ENCODE assay signal across 9 cellular contexts in the genomic region with DNA sequence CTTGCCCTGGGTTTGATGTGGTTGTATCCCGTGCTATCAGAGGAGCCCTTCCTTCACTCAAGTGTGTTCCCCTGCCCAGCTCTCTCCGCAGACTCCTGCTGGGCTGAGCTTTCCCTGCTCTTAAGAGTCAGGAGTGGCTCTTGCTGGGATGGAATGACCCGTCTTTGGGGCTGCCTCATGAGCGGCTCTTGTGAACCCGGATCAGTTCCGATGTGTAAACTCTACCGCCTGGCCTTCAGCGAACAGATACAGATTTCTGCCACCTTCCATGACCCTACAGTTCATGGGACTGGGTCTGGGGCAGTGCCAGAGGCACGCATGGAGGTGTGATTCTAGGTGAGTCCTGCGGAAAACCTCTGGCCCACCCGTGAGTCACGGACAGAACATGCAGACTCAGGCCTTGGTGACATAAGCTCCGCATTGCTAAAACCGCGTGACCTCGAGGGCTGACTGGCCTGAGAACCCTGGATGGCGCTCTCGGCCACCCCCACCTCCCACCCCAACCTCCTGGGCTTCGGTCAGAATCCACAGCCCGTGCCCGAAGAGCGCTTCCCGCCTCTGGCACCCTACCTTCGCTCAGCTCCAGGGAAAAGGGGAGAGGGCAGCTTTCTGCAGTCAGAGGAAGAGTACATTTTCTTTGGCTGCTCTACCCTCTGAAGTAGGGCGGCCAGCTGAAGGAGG. TPM values are rescaled to one million over a fixed set of nuclear protein-coding genes. Genes with fewer than 3 reads are reported as not detected.
DNase-seq lines count a peak whose midpoint lies in the region; ATAC-seq and TF ChIP-seq lines count a peak whose summit lies in the region.
"Had no signal": no experiment of that assay in that cellular context is flagged by ENCODE, and none has a peak within 500 bp of the region (broad histone marks: within the 10 kb centered on the region; RNA-seq: fewer than 3 reads in every experiment).

No MANE protein-coding gene starts in this region.

- H3K27me3 Mint-ChIP-seq in CD4-positive, alpha-beta T cell: peaks cover 63% of the 10 kb centered on the region
- H3K27me3 Mint-ChIP-seq in activated T-helper 17 cell treated with anti-CD3 and anti-CD28 coated beads, Interleukin-2, amount 50 U/mL, for 72 hours: peaks cover 21% of the 10 kb centered on the region

- no peak overlapping the region for H3K23ac ChIP-seq in trophoblast cell (ENCODE audit: low read length)

- no peak overlapping the region for H3K4me3 ChIP-seq in trophoblast cell (ENCODE audit: low read depth, low read length)
- H3K4me3 ChIP-seq: SK-N-MC had no signal

- H2BK5ac ChIP-seq in trophoblast cell (ENCODE audit: low read depth, low read length, poor library complexity): no peak overlapping the region

- no peaks in the 10 kb centered on the region for H3K9me3 ChIP-seq in CD4-positive, alpha-beta T cell (ENCODE audit: control insufficient read depth, low read length)
- peaks cover 6% of the 10 kb centered on the region for H3K9me3 ChIP-seq in trophoblast cell (ENCODE audit: insufficient read depth, low read depth, low read length)

- H4K91ac ChIP-seq in trophoblast cell (ENCODE audit: low read depth, low read length): no peak overlapping the region

- no peaks in the 10 kb centered on the region for H3K9me3 Mint-ChIP-seq in CD4-positive, alpha-beta T cell
- H3K9me3 Mint-ChIP-seq in activated T-helper 17 cell treated with anti-CD3 and anti-CD28 coated beads, Interleukin-2, amount 50 U/mL, for 72 hours: no peaks in the 10 kb centered on the region

- H3K79me1 ChIP-seq in trophoblast cell (ENCODE audit: low read length): peaks cover 3% of the 10 kb centered on the region

- no peak overlapping the region for H2AFZ ChIP-seq in trophoblast cell (ENCODE audit: insufficient read depth, low read length, poor library complexity)

- POLR2A ChIA-PET in CD4-positive, alpha-beta T cell (lab: Charles Lee): interaction anchor here (0.6 to 1.5 kb wide), 4 partner anchors 10 to 20 kb away, joined by 3 to 4 read pairs (median 3); no protein-coding TSS in a partner anchor

- CTCF ChIA-PET in CD4-positive, alpha-beta T cell (lab: Charles Lee): interaction anchor here (1.3 to 1.4 kb wide), 2 partner anchors 203 to 205 kb away, joined by 3 to 10 read pairs; no protein-coding TSS in a partner anchor

- H3K4me1 Mint-ChIP-seq in CD4-positive, alpha-beta T cell (ENCODE audit: low read depth): peaks cover 9% of the 10 kb centered on the region
- H3K4me1 Mint-ChIP-seq in activated T-helper 17 cell treated with anti-CD3 and anti-CD28 coated beads, Interleukin-2, amount 50 U/mL, for 72 hours: no peaks in the 10 kb centered on the region

- H3K4me3 Mint-ChIP-seq in CD4-positive, alpha-beta T cell: peak overlapping the region; percentile 67
- H3K4me3 Mint-ChIP-seq in activated T-helper 17 cell treated with anti-CD3 and anti-CD28 coated beads, Interleukin-2, amount 50 U/mL, for 72 hours: peak overlapping the region; percentile 79

- DNase-seq in CD4-positive, alpha-beta T cell: no peak
- DNase-seq in left ventricle myocardium superior: peak; percentile 57
- DNase-seq in trophoblast cell: peak; percentile 16 to 45
- no peak for DNase-seq in T1000 (lab: John Stamatoyannopoulos, UW)

- H3K36me3 ChIP-seq in trophoblast cell (ENCODE audit: control insufficient read depth in 1 of 2, insufficient read depth in 2 of 2, low read length in 2 of 2): no peaks in the 10 kb centered on the region

- no peak for ATAC-seq in CD4-positive, alpha-beta T cell (ENCODE audit: poor library complexity)
- no peak for ATAC-seq in activated T-helper 17 cell treated with anti-CD3 and anti-CD28 coated beads, Interleukin-2, amount 50 U/mL, for 72 hours (replicated peaks)
- ATAC-seq in left ventricle myocardium superior (no peak), GM21515 (IDR thresholded peaks at IDR 0.05; ENCODE audit: unreplicated experiment) (no peak), GM21786 (IDR thresholded peaks at IDR 0.05; ENCODE audit: unreplicated experiment) (no peak), HG02642 (IDR thresholded peaks at IDR 0.05; ENCODE audit: poor library complexity, unreplicated experiment) (no peak)

- H3K9ac ChIP-seq in trophoblast cell (ENCODE audit: low read length): no peak overlapping the region

- H3K4me2 ChIP-seq in trophoblast cell (ENCODE audit: low read length): peak overlapping the region; percentile 48

- no peaks in the 10 kb centered on the region for H3K79me2 ChIP-seq in trophoblast cell (ENCODE audit: control insufficient read depth, insufficient read depth, low read length, poor library complexity)

- no peak overlapping the region for H3K27ac ChIP-seq in CD4-positive, alpha-beta T cell (ENCODE audit: low read depth, low read length)
- H3K27ac ChIP-seq in trophoblast cell (ENCODE audit: low read depth, low read length): no peak overlapping the region
- H3K27ac ChIP-seq: SK-N-MC had no signal

- H3K27me3 ChIP-seq in CD4-positive, alpha-beta T cell (ENCODE audit: control insufficient read depth, insufficient read depth, low read length): peaks cover 25% of the 10 kb centered on the region
- peaks cover 58% of the 10 kb centered on the region for H3K27me3 ChIP-seq in trophoblast cell (ENCODE audit: insufficient read depth, low read length)

- H2AK5ac ChIP-seq in trophoblast cell (ENCODE audit: low read length): no peak overlapping the region

- intact Hi-C loops in CD4-positive, alpha-beta T cell (cut with DNase I, micrococcal nuclease): loop anchor here in 1 of 2 experiments (5.0 kb wide), 1 partner anchor 139 kb away; no protein-coding TSS in a partner anchor
- intact Hi-C loops in left ventricle myocardium superior (cut with micrococcal nuclease): no loop called here

- no peak overlapping the region for H3K27ac Mint-ChIP-seq in CD4-positive, alpha-beta T cell
- no peak overlapping the region for H3K27ac Mint-ChIP-seq in activated T-helper 17 cell treated with anti-CD3 and anti-CD28 coated beads, Interleukin-2, amount 50 U/mL, for 72 hours

- no peak overlapping the region for H3K18ac ChIP-seq in trophoblast cell (ENCODE audit: low read length)

- no CpG with 5 or more reads among the region's 25 CpGs for WGBS in trophoblast cell (ENCODE audit: extremely low coverage, insufficient coverage, insufficient read length)

- H4K8ac ChIP-seq in trophoblast cell (ENCODE audit: low read depth, low read length): no peak overlapping the region

- H3K4me1 ChIP-seq in trophoblast cell (ENCODE audit: control insufficient read depth in 1 of 2, insufficient read depth in 2 of 2, low read length in 2 of 2): peaks cover 16 to 20% of the 10 kb centered on the region in 2 experiments

- no peak for TF ChIP-seq CTCF in CD4-positive, alpha-beta T cell (IDR thresholded peaks at IDR 0.05)

- no peak overlapping the region for H3K14ac ChIP-seq in trophoblast cell (ENCODE audit: low read length)

- no peak overlapping the region for H3K4ac ChIP-seq in trophoblast cell (ENCODE audit: low read depth, low read length)

- H2BK120ac ChIP-seq in trophoblast cell (ENCODE audit: insufficient read depth, low read length, poor library complexity): no peak overlapping the region

- no peaks in the 10 kb centered on the region for H3K36me3 Mint-ChIP-seq in CD4-positive, alpha-beta T cell (ENCODE audit: low read depth)
- H3K36me3 Mint-ChIP-seq in activated T-helper 17 cell treated with anti-CD3 and anti-CD28 coated beads, Interleukin-2, amount 50 U/mL, for 72 hours (ENCODE audit: low read depth): no peaks in the 10 kb centered on the region

- no peak overlapping the region for H2BK12ac ChIP-seq in trophoblast cell (ENCODE audit: low read length)

- H4K12ac ChIP-seq in trophoblast cell (ENCODE audit: low read depth, low read length): no peak overlapping the region

RNA-seq across cellular contexts. Expression of a gene that starts 1.3 kb away (rescaled TPM):
- 10 to 100 TPM; 19.1 to 20.6 TPM for total RNA-seq in CD4-positive, alpha-beta T cell
- total RNA-seq in activated T-helper 17 cell treated with anti-CD3 and anti-CD28 coated beads, Interleukin-2, amount 50 U/mL, for 72 hours: 10 to 100 TPM in 1 of 2 donors, 1 to 10 TPM in 1; 6.1 to 10.6 TPM
- total RNA-seq in left ventricle myocardium superior: 67.3 TPM
- 0.06 and 0.07 TPM in 2 replicates for polyA plus RNA-seq in trophoblast cell (2013)

Comparison
In these comparisons a context has a peak if more than half of its experiments do, and no peak if none do; other contexts are left out.
1. DNase-seq: peak in left ventricle myocardium superior (single experiment) and trophoblast cell (2 of 2); none in CD4-positive, alpha-beta T cell (0 of 10) and T1000 (single experiment).